Comparison of ENCODE assay signal across 8 cellular contexts in genomic region chr2:42361728-42362298, GRCh38. TPM values are rescaled to one million over a fixed set of nuclear protein-coding genes. Genes with fewer than 3 reads are reported as not detected.
A peak's percentile ranks its signal among the peaks of the same experiment; 100 is the strongest.
DNase-seq lines count a peak whose midpoint lies in the region; ATAC-seq, FAIRE-seq and TF ChIP-seq lines count a peak whose summit lies in the region.

No MANE protein-coding gene starts in this region.

- peak overlapping the region; percentile 98 for H3K27ac ChIP-seq in HUES48 (ENCODE audit: low read depth, low read length)
- peak overlapping the region; percentile 96 for H3K27ac ChIP-seq in muscle layer of colon (ENCODE audit: low read depth, low read length)

- TF ChIP-seq CTCF in AG10803 (conservative IDR thresholded peaks at IDR 0.05; ENCODE audit: low read length): no peak
- TF ChIP-seq CTCF in bronchial epithelial cell (IDR thresholded peaks at IDR 0.05; ENCODE audit: insufficient read depth, low read length, severe bottlenecking): no peak

- H3K4me3 ChIP-seq in AG10803 (ENCODE audit: low read length) (peak overlapping the region; percentile 43), HUES48 (ENCODE audit: low read depth, low read length) (peak overlapping the region; percentile 55), bronchial epithelial cell (ENCODE audit: low read depth, low read length) (peak overlapping the region; percentile 16), muscle layer of colon (ENCODE audit: low read depth in 1 of 2, low read length in 2 of 2) (peak overlapping the region; percentile 44 to 96)

- no peaks in the 10 kb centered on the region for H3K36me3 ChIP-seq in HUES48 (ENCODE audit: control insufficient read depth, insufficient read depth, low read length)
- no peaks in the 10 kb centered on the region for H3K36me3 ChIP-seq in bronchial epithelial cell (ENCODE audit: control insufficient read depth, insufficient read depth, low read length)
- no peaks in the 10 kb centered on the region for H3K36me3 ChIP-seq in muscle layer of colon (ENCODE audit: insufficient read depth, low read length)

- FAIRE-seq in bronchial epithelial cell (lab: Jason Lieb, UNC): no peak

- H3K27me3 ChIP-seq in HUES48 (ENCODE audit: control insufficient read depth, insufficient read depth, low read length): no peaks in the 10 kb centered on the region
- H3K27me3 ChIP-seq in bronchial epithelial cell (ENCODE audit: control insufficient read depth, insufficient read depth, low read length): no peaks in the 10 kb centered on the region
- no peaks in the 10 kb centered on the region for H3K27me3 ChIP-seq in muscle layer of colon (ENCODE audit: control insufficient read depth in 1 of 2, insufficient read depth in 2 of 2, low read length in 2 of 2)

- no peak for ATAC-seq in GM18861 (IDR thresholded peaks at IDR 0.05; ENCODE audit: unreplicated experiment)

- H3K9me3 ChIP-seq in HUES48 (ENCODE audit: control insufficient read depth, insufficient read depth, low read length) (no peaks in the 10 kb centered on the region), muscle layer of colon (ENCODE audit: low read length) (no peaks in the 10 kb centered on the region)

- H3K9ac ChIP-seq in HUES48 (ENCODE audit: low read depth, low read length) (peak overlapping the region; percentile 35), muscle layer of colon (ENCODE audit: low read length) (peak overlapping the region; percentile 27)

- no peak for DNase-seq in AG10803 (ENCODE audit: low read depth)
- DNase-seq in bronchial epithelial cell (ENCODE audit: low read depth): no peak
- no peak for DNase-seq in NCI-H526 treated with DMSO at 0.1 percent for 48 hours (lab: John Stamatoyannopoulos, UW)
- no peak for DNase-seq in NCI-H2081 (lab: John Stamatoyannopoulos, UW)
- no peak for DNase-seq in middle frontal gyrus (ENCODE audit: extremely low spot score, low spot score)

- H3K4me1 ChIP-seq in HUES48 (ENCODE audit: control insufficient read depth, insufficient read depth, low read length) (peaks cover 17% of the 10 kb centered on the region), muscle layer of colon (ENCODE audit: insufficient read depth, low read length) (peaks cover 16% of the 10 kb centered on the region)

RNA-seq across cellular contexts. Expression of gene COX7A2L, which starts 0.8 kb away (rescaled TPM):
- 318 and 445 TPM in 2 replicates for total RNA-seq in bronchial epithelial cell

Comparison
In these comparisons a context has a peak if more than half of its experiments do, and no peak if none do; other contexts are left out.
1. H3K4me3 ChIP-seq: peak in every context shown above with its lines; median percentile 70 in muscle layer of colon; 55 in HUES48; 43 in AG10803; 16 in bronchial epithelial cell.